ENCODE assay signal across 9 cellular contexts in the genomic region with DNA sequence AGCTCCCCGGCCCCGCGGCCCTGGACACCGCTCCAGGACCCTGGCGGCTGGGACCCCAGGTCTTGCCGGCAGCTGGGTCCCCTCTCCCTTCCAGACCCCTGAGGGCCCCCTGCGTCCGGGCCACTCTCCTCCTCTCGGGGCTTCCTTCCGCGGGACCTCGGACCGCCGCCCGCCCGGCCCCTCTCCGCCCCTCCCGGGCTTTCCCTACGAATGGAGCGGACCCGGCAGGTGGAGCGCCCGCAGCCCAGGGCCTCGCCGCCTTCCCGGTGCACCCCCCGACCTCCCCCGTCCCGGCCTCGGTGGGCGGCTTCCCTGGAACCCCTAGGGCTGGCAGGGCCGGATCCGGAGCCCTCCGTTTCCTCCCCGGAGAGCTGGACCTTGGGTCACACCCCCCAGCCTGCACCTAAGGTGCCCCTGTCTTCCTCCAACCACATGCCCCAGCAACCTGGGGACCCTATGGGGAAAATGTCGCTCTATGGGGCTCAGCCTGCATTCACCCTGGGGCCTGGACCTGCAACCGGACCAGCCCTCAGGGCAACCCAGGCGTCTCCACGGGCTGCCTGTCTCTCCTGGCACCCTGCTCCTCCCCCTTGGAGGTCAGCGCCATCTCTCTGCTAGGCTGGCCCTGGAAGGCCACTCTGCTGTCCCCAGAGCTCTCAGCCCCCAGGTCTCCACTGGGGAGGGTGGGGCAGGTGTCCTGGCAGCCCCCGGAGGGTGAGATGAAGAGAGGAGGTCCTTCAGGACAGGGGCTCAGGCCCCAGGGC. TPM values are rescaled to one million over a fixed set of nuclear protein-coding genes. Genes with fewer than 3 reads are reported as not detected.
DNase-seq lines count a peak whose midpoint lies in the region; ATAC-seq and TF ChIP-seq lines count a peak whose summit lies in the region.
"Had no signal": no experiment of that assay in that cellular context is flagged by ENCODE, and none has a peak within 500 bp of the region (broad histone marks: within the 10 kb centered on the region; RNA-seq: fewer than 3 reads in every experiment).

No MANE protein-coding gene starts in this region.

- peaks cover 42% of the 10 kb centered on the region for H3K27me3 Mint-ChIP-seq in activated T-cell treated with anti-CD3 and anti-CD28 coated beads, Interleukin-2, amount 50 U/mL, for 72 hours (ENCODE audit: low read depth)
- H3K27me3 Mint-ChIP-seq in chondrocyte (ENCODE audit: low read depth) (no peaks in the 10 kb centered on the region), memory B cell (no peaks in the 10 kb centered on the region), type B pancreatic cell (peaks cover 24% of the 10 kb centered on the region)

- H3K4me3 Mint-ChIP-seq in activated T-cell treated with anti-CD3 and anti-CD28 coated beads, Interleukin-2, amount 50 U/mL, for 72 hours: peak overlapping the region; percentile 61 to 68
- H3K4me3 Mint-ChIP-seq in chondrocyte (ENCODE audit: unreplicated experiment) (peak overlapping the region; percentile 59), memory B cell (peak overlapping the region; percentile 86), type B pancreatic cell (peak overlapping the region; percentile 77)
- H3K4me3 Mint-ChIP-seq: activated naive CD4-positive, alpha-beta T cell treated with anti-CD3 and anti-CD28 coated beads, Interleukin-2, amount 10 ng/mL, durations not matched to agents 7 days and 5 days had no signal

- TF ChIP-seq CTCF in chondrocyte (IDR thresholded peaks at IDR 0.05) (no peak), type B pancreatic cell (conservative IDR thresholded peaks at IDR 0.05) (no peak)

- peaks cover 28% of the 10 kb centered on the region for H3K4me1 Mint-ChIP-seq in activated T-cell treated with anti-CD3 and anti-CD28 coated beads, Interleukin-2, amount 50 U/mL, for 72 hours (ENCODE audit: low read depth)
- H3K4me1 Mint-ChIP-seq in chondrocyte (ENCODE audit: low read depth) (peaks cover 18% of the 10 kb centered on the region), memory B cell (peaks cover 47% of the 10 kb centered on the region), type B pancreatic cell (ENCODE audit: unreplicated experiment) (peaks cover 20% of the 10 kb centered on the region)

- no peak for ATAC-seq in activated T-cell treated with anti-CD3 and anti-CD28 coated beads, Interleukin-2, amount 50 U/mL, for 72 hours (replicated peaks in 1 of 2)
- no peak for ATAC-seq in memory B cell (ENCODE audit: low read depth)
- ATAC-seq in GM18867 (IDR thresholded peaks at IDR 0.05; ENCODE audit: unreplicated experiment): no peak

- H3K36me3 Mint-ChIP-seq in activated T-cell treated with anti-CD3 and anti-CD28 coated beads, Interleukin-2, amount 50 U/mL, for 72 hours (ENCODE audit: insufficient read depth in 2 of 2): no peaks in the 10 kb centered on the region
- peaks cover 2% of the 10 kb centered on the region for H3K36me3 Mint-ChIP-seq in chondrocyte (ENCODE audit: low read depth)
- H3K36me3 Mint-ChIP-seq in memory B cell: peaks cover 4% of the 10 kb centered on the region
- H3K36me3 Mint-ChIP-seq in type B pancreatic cell: no peaks in the 10 kb centered on the region
- H3K36me3 Mint-ChIP-seq: activated naive CD4-positive, alpha-beta T cell treated with anti-CD3 and anti-CD28 coated beads, Interleukin-2, amount 10 ng/mL, durations not matched to agents 7 days and 5 days had no signal

- DNase-seq in activated T-cell treated with anti-CD3 and anti-CD28 coated beads, Interleukin-2, amount 50 U/mL, for 72 hours: no peak
- no peak for DNase-seq in activated T-cell treated with anti-CD3 and anti-CD28 coated beads, Interleukin-2, amount 50 U/mL, for 1 hour
- DNase-seq in chondrocyte (ENCODE audit: low spot score) (no peak), memory B cell (ENCODE audit: low spot score in 2 of 2) (peak in 1 of 2 donors; percentile 41), type B pancreatic cell (ENCODE audit: extremely low spot score, unreplicated experiment) (no peak), DMS153 treated with DMSO at 0.1 percent for 48 hours (lab: John Stamatoyannopoulos, UW; ENCODE audit: unreplicated experiment) (no peak), cerebellar nuclear complex (lab: John Stamatoyannopoulos, UW) (no peak)
- DNase-seq: activated naive CD4-positive, alpha-beta T cell treated with anti-CD3 and anti-CD28 coated beads, Interleukin-2, amount 10 ng/mL, durations not matched to agents 7 days and 5 days had no signal

- no peak overlapping the region for H3K27ac Mint-ChIP-seq in activated T-cell treated with anti-CD3 and anti-CD28 coated beads, Interleukin-2, amount 50 U/mL, for 72 hours
- no peak overlapping the region for H3K27ac Mint-ChIP-seq in chondrocyte (ENCODE audit: unreplicated experiment)
- H3K27ac Mint-ChIP-seq in memory B cell: peak overlapping the region; percentile 86
- no peak overlapping the region for H3K27ac Mint-ChIP-seq in type B pancreatic cell
- H3K27ac Mint-ChIP-seq: activated naive CD4-positive, alpha-beta T cell treated with anti-CD3 and anti-CD28 coated beads, Interleukin-2, amount 10 ng/mL, durations not matched to agents 7 days and 5 days had no signal

- no peaks in the 10 kb centered on the region for H3K9me3 Mint-ChIP-seq in activated T-cell treated with anti-CD3 and anti-CD28 coated beads, Interleukin-2, amount 50 U/mL, for 72 hours
- H3K9me3 Mint-ChIP-seq in chondrocyte (ENCODE audit: low read depth): no peaks in the 10 kb centered on the region
- H3K9me3 Mint-ChIP-seq in memory B cell: no peaks in the 10 kb centered on the region
- no peaks in the 10 kb centered on the region for H3K9me3 Mint-ChIP-seq in type B pancreatic cell
- H3K9me3 Mint-ChIP-seq: activated naive CD4-positive, alpha-beta T cell treated with anti-CD3 and anti-CD28 coated beads, Interleukin-2, amount 10 ng/mL, durations not matched to agents 7 days and 5 days had no signal

RNA-seq across cellular contexts. Expression of a gene that starts 0.7 kb away (rescaled TPM):
- total RNA-seq in activated T-cell treated with anti-CD3 and anti-CD28 coated beads, Interleukin-2, amount 50 U/mL, for 72 hours: under 1 TPM; 0.34 to 0.76 TPM
- 1.7 to 1.9 TPM (median 1.8 TPM) in 3 replicates for total RNA-seq in chondrocyte
- 6.8 and 14.4 TPM in 2 replicates for total RNA-seq in type B pancreatic cell (ENCODE audit: low replicate concordance)
